In genomic region chr2:134581877-134582546, GRCh38 we compare ENCODE assay signal across 15 cellular contexts.
DNase-seq lines count a peak whose midpoint lies in the region; ATAC-seq and TF ChIP-seq lines count a peak whose summit lies in the region.
"Had no signal": no experiment of that assay in that cellular context is flagged by ENCODE, and none has a peak within 500 bp of the region (broad histone marks: within the 10 kb centered on the region; RNA-seq: fewer than 3 reads in every experiment).

No MANE protein-coding gene starts in this region.

- H3K27ac ChIP-seq in Karpas-422 (ENCODE audit: low read length) = no peak overlapping the region
- H3K27ac ChIP-seq: SJSA1, transverse colon had no signal

- H3K27me3 ChIP-seq in Karpas-422 (ENCODE audit: low read length) = no peaks in the 10 kb centered on the region
- H3K27me3 ChIP-seq: transverse colon had no signal

- 0 out of 2 replicates have a peak, but pooled peaks cover 7% of the 10 kb centered on the region for H4K20me1 ChIP-seq in Karpas-422 (ENCODE audit: insufficient read depth, low read depth, low read length)

- no peaks in the 10 kb centered on the region for H3K9me2 ChIP-seq in Karpas-422 (replicated peaks; ENCODE audit: insufficient read depth, low read length)

- H3K4me1 ChIP-seq in Karpas-422 (ENCODE audit: low read length) = peaks cover 6% of the 10 kb centered on the region; the same call in 1 of the 2 replicates
- H3K4me1 ChIP-seq: SJSA1, transverse colon had no signal

- peaks cover 19% of the 10 kb centered on the region for H3K4me1 Mint-ChIP-seq in activated naive CD4-positive, alpha-beta T cell treated with anti-CD3 and anti-CD28 coated beads, Interleukin-2, amount 10 ng/mL, durations not matched to agents 7 days and 5 days
- H3K4me1 Mint-ChIP-seq in stimulated activated naive B cell treated with anti-CD40 and anti-IgM and Interleukin-4, amounts not matched to agents 10 μg/mL and 1 μg/mL and 100 μg/mL, for 72 hours = peaks cover 15 to 19% of the 10 kb centered on the region in 2 donors
- peaks cover 19% of the 10 kb centered on the region for H3K4me1 Mint-ChIP-seq in stimulated activated effector memory CD8-positive, alpha-beta T cell treated with anti-CD3 and anti-CD28 coated beads, Interleukin-12 subunit alpha, Interleukin-12 subunit beta, amount 100 ng/mL, for 72 hours

- CTCF ChIA-PET in activated naive CD4-positive, alpha-beta T cell treated with anti-CD3 and anti-CD28 coated beads, Interleukin-2, amount 10 ng/mL, durations not matched to agents 7 days and 5 days (lab: Charles Lee) = no interaction called here

- H2AFZ ChIP-seq in Karpas-422 (ENCODE audit: low read length) = no peak overlapping the region

- no peak for DNase-seq in activated naive CD4-positive, alpha-beta T cell treated with anti-CD3 and anti-CD28 coated beads, Interleukin-2, amount 10 ng/mL, durations not matched to agents 7 days and 5 days
- no peak for DNase-seq in activated naive CD4-positive, alpha-beta T cell (lab: John Stamatoyannopoulos, UW)
- peak; percentile 7 for DNase-seq in KBM-7
- DNase-seq in stimulated activated naive B cell treated with anti-CD40 and anti-IgM and Interleukin-4, amounts not matched to agents 10 μg/mL and 1 μg/mL and 100 μg/mL, for 72 hours = no peak
- no peak for DNase-seq in Karpas-422
- DNase-seq in stimulated activated effector memory CD8-positive, alpha-beta T cell treated with anti-CD3 and anti-CD28 coated beads, Interleukin-12 subunit alpha, Interleukin-12 subunit beta, amount 100 ng/mL, for 72 hours (ENCODE audit: low spot score in 2 of 2) = no peak
- DNase-seq: activated CD4-positive, alpha-beta T cell treated with anti-CD3 and anti-CD28 coated beads for 1 hour; activated naive CD4-positive, alpha-beta T cell treated with Interleukin-2 at 50 U/mL for 16 hours; cerebellar nuclear complex; NCI-H510A treated with DMSO at 0.1 percent for 48 hours; transverse colon had no signal

- H3K36me3 ChIP-seq in Karpas-422 (ENCODE audit: insufficient read depth, low read length) = no peaks in the 10 kb centered on the region
- H3K36me3 ChIP-seq: SJSA1, transverse colon had no signal

- H3K79me2 ChIP-seq in Karpas-422 (ENCODE audit: low read length) = no peaks in the 10 kb centered on the region

- peak overlapping the region; percentile 74 for H3K27ac Mint-ChIP-seq in activated naive CD4-positive, alpha-beta T cell treated with anti-CD3 and anti-CD28 coated beads, Interleukin-2, amount 10 ng/mL, durations not matched to agents 7 days and 5 days
- no peak overlapping the region for H3K27ac Mint-ChIP-seq in stimulated activated naive B cell treated with anti-CD40 and anti-IgM and Interleukin-4, amounts not matched to agents 10 μg/mL and 1 μg/mL and 100 μg/mL, for 72 hours
- H3K27ac Mint-ChIP-seq in stimulated activated effector memory CD8-positive, alpha-beta T cell treated with anti-CD3 and anti-CD28 coated beads, Interleukin-12 subunit alpha, Interleukin-12 subunit beta, amount 100 ng/mL, for 72 hours = no peak overlapping the region

- no peak overlapping the region for H3K9ac ChIP-seq in Karpas-422 (ENCODE audit: low read length)

- H3K4me3 Mint-ChIP-seq in activated naive CD4-positive, alpha-beta T cell treated with anti-CD3 and anti-CD28 coated beads, Interleukin-2, amount 10 ng/mL, durations not matched to agents 7 days and 5 days = no peak overlapping the region
- H3K4me3 Mint-ChIP-seq in stimulated activated naive B cell treated with anti-CD40 and anti-IgM and Interleukin-4, amounts not matched to agents 10 μg/mL and 1 μg/mL and 100 μg/mL, for 72 hours = no peak overlapping the region
- no peak overlapping the region for H3K4me3 Mint-ChIP-seq in stimulated activated effector memory CD8-positive, alpha-beta T cell treated with anti-CD3 and anti-CD28 coated beads, Interleukin-12 subunit alpha, Interleukin-12 subunit beta, amount 100 ng/mL, for 72 hours

- H3K4me3 ChIP-seq in Karpas-422 (ENCODE audit: low read length) = no peak overlapping the region
- H3K4me3 ChIP-seq: SJSA1, transverse colon had no signal

- in situ Hi-C loops in KBM-7 (cut with MboI; ENCODE audit: low pct_unique_long_range_greater_than_20kb, low sequenced_read_pairs) = no loop called here

- H3K4me2 ChIP-seq in Karpas-422 (ENCODE audit: low read depth, low read length, poor library complexity, severe bottlenecking) = no peak overlapping the region

- H3K36me3 Mint-ChIP-seq in activated naive CD4-positive, alpha-beta T cell treated with anti-CD3 and anti-CD28 coated beads, Interleukin-2, amount 10 ng/mL, durations not matched to agents 7 days and 5 days = no peaks in the 10 kb centered on the region
- no peaks in the 10 kb centered on the region for H3K36me3 Mint-ChIP-seq in stimulated activated naive B cell treated with anti-CD40 and anti-IgM and Interleukin-4, amounts not matched to agents 10 μg/mL and 1 μg/mL and 100 μg/mL, for 72 hours
- H3K36me3 Mint-ChIP-seq in stimulated activated effector memory CD8-positive, alpha-beta T cell treated with anti-CD3 and anti-CD28 coated beads, Interleukin-12 subunit alpha, Interleukin-12 subunit beta, amount 100 ng/mL, for 72 hours = no peaks in the 10 kb centered on the region

- no peaks in the 10 kb centered on the region for H3K27me3 Mint-ChIP-seq in activated naive CD4-positive, alpha-beta T cell treated with anti-CD3 and anti-CD28 coated beads, Interleukin-2, amount 10 ng/mL, durations not matched to agents 7 days and 5 days
- H3K27me3 Mint-ChIP-seq in stimulated activated naive B cell treated with anti-CD40 and anti-IgM and Interleukin-4, amounts not matched to agents 10 μg/mL and 1 μg/mL and 100 μg/mL, for 72 hours = no peaks in the 10 kb centered on the region

- ATAC-seq in HG02623 (IDR thresholded peaks at IDR 0.05; ENCODE audit: unreplicated experiment) = peak; percentile 87
- peak; percentile 46 to 64 for ATAC-seq in stimulated activated naive B cell treated with anti-CD40 and anti-IgM and Interleukin-4, amounts not matched to agents 10 μg/mL and 1 μg/mL and 100 μg/mL, for 72 hours (replicated peaks)
- ATAC-seq in stimulated activated effector memory CD8-positive, alpha-beta T cell treated with anti-CD3 and anti-CD28 coated beads, Interleukin-12 subunit alpha, Interleukin-12 subunit beta, amount 100 ng/mL, for 72 hours = no peak
- ATAC-seq in SK-N-SH treated with all-trans-retinoic acid at 6 μM for 48 hours = no peak
- ATAC-seq: sciatic nerve had no signal

- no peaks in the 10 kb centered on the region for H3K9me3 ChIP-seq in Karpas-422 (ENCODE audit: low read length)
- H3K9me3 ChIP-seq: SJSA1, transverse colon had no signal

- H3K9me3 Mint-ChIP-seq in activated naive CD4-positive, alpha-beta T cell treated with anti-CD3 and anti-CD28 coated beads, Interleukin-2, amount 10 ng/mL, durations not matched to agents 7 days and 5 days = no peaks in the 10 kb centered on the region
- no peaks in the 10 kb centered on the region for H3K9me3 Mint-ChIP-seq in stimulated activated naive B cell treated with anti-CD40 and anti-IgM and Interleukin-4, amounts not matched to agents 10 μg/mL and 1 μg/mL and 100 μg/mL, for 72 hours
- H3K9me3 Mint-ChIP-seq in stimulated activated effector memory CD8-positive, alpha-beta T cell treated with anti-CD3 and anti-CD28 coated beads, Interleukin-12 subunit alpha, Interleukin-12 subunit beta, amount 100 ng/mL, for 72 hours = no peaks in the 10 kb centered on the region

TF ChIP-seq in SK-N-SH treated with all-trans-retinoic acid at 6 μM for 48 hours, 23 proteins besides CTCF, POLR2A, EP300 and RAD21:
- TF ChIP-seq TOX (CRISPR knock-in tag; IDR thresholded peaks at IDR 0.05; ENCODE audit: borderline replicate concordance) (no peak), ISL1 (CRISPR knock-in tag; IDR thresholded peaks at IDR 0.05) (no peak), ZNF8 (CRISPR knock-in tag; IDR thresholded peaks at IDR 0.05) (no peak), CSDC2 (CRISPR knock-in tag; IDR thresholded peaks at IDR 0.05) (no peak), GLIS3 (CRISPR knock-in tag; IDR thresholded peaks at IDR 0.05) (no peak), ZFP3 (CRISPR knock-in tag; IDR thresholded peaks at IDR 0.05) (no peak), BACH2 (CRISPR knock-in tag; IDR thresholded peaks at IDR 0.05; ENCODE audit: borderline replicate concordance) (no peak), PPARA (CRISPR knock-in tag; IDR thresholded peaks at IDR 0.05; ENCODE audit: borderline replicate concordance) (no peak), OSR1 (CRISPR knock-in tag; IDR thresholded peaks at IDR 0.05) (no peak), ZC3H10 (CRISPR knock-in tag; IDR thresholded peaks at IDR 0.05) (no peak), ARNTL (CRISPR knock-in tag; IDR thresholded peaks at IDR 0.05; ENCODE audit: borderline replicate concordance, low read depth) (no peak)
TF ChIP-seq in SK-N-SH treated with all-trans-retinoic acid at 6 μM for 48 hours: peak in this region for 0.

Comparison
In these comparisons a context has a peak if more than half of its experiments do, and no peak if none do; other contexts are left out.
1. ATAC-seq: peak in HG02623 (single experiment) and stimulated activated naive B cell treated with anti-CD40 and anti-IgM and Interleukin-4, amounts not matched to agents 10 μg/mL and 1 μg/mL and 100 μg/mL, for 72 hours (2 of 2); none in stimulated activated effector memory CD8-positive, alpha-beta T cell treated with anti-CD3 and anti-CD28 coated beads, Interleukin-12 subunit alpha, Interleukin-12 subunit beta, amount 100 ng/mL, for 72 hours (single experiment) and SK-N-SH treated with all-trans-retinoic acid at 6 μM for 48 hours (single experiment).